Comparison of ENCODE assay signal across 8 cellular contexts in genomic region chr9:136345281-136346156, GRCh38. TPM values are rescaled to one million over a fixed set of nuclear protein-coding genes. Genes with fewer than 3 reads are reported as not detected.
DNase-seq lines count a peak whose midpoint lies in the region; ATAC-seq, FAIRE-seq and TF ChIP-seq lines count a peak whose summit lies in the region.

No MANE protein-coding gene starts in this region.

- H3K27me3 Mint-ChIP-seq in stimulated activated memory B cell treated with anti-CD40 and anti-IgM and Interleukin-4, amounts not matched to agents 10 μg/mL and 1 μg/mL and 100 μg/mL, for 72 hours = peaks cover 32% of the 10 kb centered on the region

- ATAC-seq in stimulated activated memory B cell treated with anti-CD40 and anti-IgM and Interleukin-4, amounts not matched to agents 10 μg/mL and 1 μg/mL and 100 μg/mL, for 72 hours = no peak

- no peaks in the 10 kb centered on the region for H4K20me1 ChIP-seq in keratinocyte (ENCODE audit: control insufficient read depth, extremely low read depth, insufficient read depth, low read length)

- no peak for FAIRE-seq in keratinocyte (lab: Jason Lieb, UNC)

- peak overlapping the region; percentile 58 for H3K4me2 ChIP-seq in keratinocyte (ENCODE audit: control insufficient read depth, extremely low read depth, insufficient read depth, low read depth, low read length)

- TF ChIP-seq CTCF in keratinocyte (optimal IDR thresholded peaks at IDR 0.05 in 1 of 3, IDR thresholded peaks at IDR 0.05 in 1 of 3, conservative IDR thresholded peaks at IDR 0.05 in 1 of 3; ENCODE audit: extremely low read depth in 1 of 3, insufficient read depth in 2 of 3, low read length in 3 of 3) = no peak
- no peak for TF ChIP-seq CTCF in GM20000 (IDR thresholded peaks at IDR 0.05; ENCODE audit: extremely low read depth, missing control alignments)

- H3K9me3 Mint-ChIP-seq in stimulated activated memory B cell treated with anti-CD40 and anti-IgM and Interleukin-4, amounts not matched to agents 10 μg/mL and 1 μg/mL and 100 μg/mL, for 72 hours = no peaks in the 10 kb centered on the region

- no peak overlapping the region for H3K27ac Mint-ChIP-seq in stimulated activated memory B cell treated with anti-CD40 and anti-IgM and Interleukin-4, amounts not matched to agents 10 μg/mL and 1 μg/mL and 100 μg/mL, for 72 hours

- H3K9me3 ChIP-seq in HUES48 (ENCODE audit: control insufficient read depth, insufficient read depth, low read length) (no peaks in the 10 kb centered on the region), keratinocyte (ENCODE audit: control insufficient read depth, low read depth, low read length) (no peaks in the 10 kb centered on the region)

- no peak overlapping the region for H3K4me3 Mint-ChIP-seq in stimulated activated memory B cell treated with anti-CD40 and anti-IgM and Interleukin-4, amounts not matched to agents 10 μg/mL and 1 μg/mL and 100 μg/mL, for 72 hours

- no peaks in the 10 kb centered on the region for H3K27me3 ChIP-seq in HUES48 (ENCODE audit: control insufficient read depth, insufficient read depth, low read length)
- peaks cover 4% of the 10 kb centered on the region for H3K27me3 ChIP-seq in keratinocyte (ENCODE audit: control insufficient read depth, extremely low read depth, insufficient read depth, low read length)

- H3K9me1 ChIP-seq in keratinocyte (ENCODE audit: control insufficient read depth, extremely low read depth, insufficient read depth, low read length) = no peaks in the 10 kb centered on the region

- DNase-seq in caudate nucleus (lab: John Stamatoyannopoulos, UW) (peak in 58 of 61 donors; percentile 42 to 92 (median 80)), keratinocyte (ENCODE audit: low read depth, low spot score) (no peak), superior temporal gyrus (ENCODE audit: extremely low spot score) (peak; percentile 85), GM20000 (ENCODE audit: low spot score) (no peak)
- no peak for DNase-seq in stimulated activated CD4-positive, alpha-beta T cell treated with anti-CD3 and anti-CD28 coated beads, Interleukin-4, amount 100 ng/mL, for 4 hours
- no peak for DNase-seq in stimulated activated CD4-positive, alpha-beta T cell treated with anti-CD3 and anti-CD28 coated beads, Interleukin-12 subunit alpha, Interleukin-12 subunit beta, amount 100 ng/mL, for 4 hours

- dilution Hi-C loops in keratinocyte (cut with MboI; ENCODE audit: extremely low pct_ligation_motif_present, low sequenced_read_pairs) = no loop called here

- H3K27ac ChIP-seq in HUES48 (ENCODE audit: low read depth, low read length) (peak overlapping the region; percentile 40), caudate nucleus (ENCODE audit: low read depth, low read length) (peak overlapping the region; percentile 86), keratinocyte (ENCODE audit: control insufficient read depth, insufficient read depth, low read length) (no peak overlapping the region)

- H3K4me1 ChIP-seq in HUES48 (ENCODE audit: control insufficient read depth, insufficient read depth, low read length) (peaks cover 5% of the 10 kb centered on the region), keratinocyte (ENCODE audit: control insufficient read depth, extremely low read depth, insufficient read depth, low read length) (peaks cover 23% of the 10 kb centered on the region)

- no peaks in the 10 kb centered on the region for H3K79me2 ChIP-seq in keratinocyte (ENCODE audit: control insufficient read depth, insufficient read depth, low read length)

- no peaks in the 10 kb centered on the region for H3K36me3 Mint-ChIP-seq in stimulated activated memory B cell treated with anti-CD40 and anti-IgM and Interleukin-4, amounts not matched to agents 10 μg/mL and 1 μg/mL and 100 μg/mL, for 72 hours

- no peaks in the 10 kb centered on the region for H3K4me1 Mint-ChIP-seq in stimulated activated memory B cell treated with anti-CD40 and anti-IgM and Interleukin-4, amounts not matched to agents 10 μg/mL and 1 μg/mL and 100 μg/mL, for 72 hours

- H2AFZ ChIP-seq in keratinocyte (ENCODE audit: control insufficient read depth, low read length) = peak overlapping the region; percentile 27

- H3K36me3 ChIP-seq in HUES48 (ENCODE audit: control insufficient read depth, insufficient read depth, low read length) (no peaks in the 10 kb centered on the region), keratinocyte (ENCODE audit: control insufficient read depth in 2 of 2, extremely low read depth in 1 of 2, insufficient read depth in 2 of 2, low read length in 2 of 2) (no peaks in the 10 kb centered on the region)

- H3K9ac ChIP-seq in HUES48 (ENCODE audit: low read depth, low read length) (no peak overlapping the region), keratinocyte (ENCODE audit: control insufficient read depth, extremely low read depth, insufficient read depth, low read length) (peak overlapping the region; percentile 22)

- no peak overlapping the region for H3K4me3 ChIP-seq in HUES48 (ENCODE audit: low read depth, low read length)
- H3K4me3 ChIP-seq in keratinocyte (ENCODE audit: control insufficient read depth in 2 of 3, extremely low read depth in 1 of 3, insufficient read depth in 2 of 3, low read depth in 1 of 3, low read length in 3 of 3) = peak overlapping the region; percentile 7 to 22 (median 16)

RNA-seq across cellular contexts. Expression of gene DNLZ, which starts 18.0 kb away (rescaled TPM):
- 6.1 to 7.8 TPM (median 6.7 TPM) in 3 replicates for polyA plus RNA-seq in keratinocyte
- polyA plus RNA-seq in keratinocyte (2011; ENCODE audit: low read depth) = 4.7 TPM
- 2.0 and 7.0 TPM in 2 replicates for polyA plus RNA-seq in keratinocyte (2011; cell fraction: cytosol; rRNA removed)
- 2.8 and 3.0 TPM in 2 replicates for polyA plus RNA-seq in keratinocyte (2011; cell fraction: nucleus; rRNA removed)
- polyA plus RNA-seq in keratinocyte (2012; ENCODE audit: low replicate concordance) = 7.0 and 10.7 TPM in 2 replicates
- 0.13 to 1.9 TPM in 2 of 3 replicates, not detected in the other for polyA minus RNA-seq in keratinocyte
- 8.1 TPM for polyA minus RNA-seq in keratinocyte (2011; cell fraction: cytosol; rRNA and poly(A)+ RNA removed)
- 1.2 and 1.6 TPM in 2 replicates for polyA minus RNA-seq in keratinocyte (2011; cell fraction: nucleus; rRNA and poly(A)+ RNA removed)

RNA-seq across cellular contexts. Expression of gene GPSM1, which starts 18.2 kb away (rescaled TPM):
- 2.5 to 8.1 TPM (median 3.3 TPM) in 3 replicates for polyA plus RNA-seq in keratinocyte
- 3.3 TPM for polyA plus RNA-seq in keratinocyte (2011; ENCODE audit: low read depth)
- polyA plus RNA-seq in keratinocyte (2011; cell fraction: cytosol; rRNA removed) = 2.5 and 7.4 TPM in 2 replicates
- 12.7 and 21.1 TPM in 2 replicates for polyA plus RNA-seq in keratinocyte (2011; cell fraction: nucleus; rRNA removed)
- 6.2 and 8.7 TPM in 2 replicates for polyA plus RNA-seq in keratinocyte (2012; ENCODE audit: low replicate concordance)
- polyA minus RNA-seq in keratinocyte = 2.0 to 4.7 TPM (median 3.7 TPM) in 3 replicates
- 12.9 TPM for polyA minus RNA-seq in keratinocyte (2011; cell fraction: cytosol; rRNA and poly(A)+ RNA removed)
- 7.6 and 11.4 TPM in 2 replicates for polyA minus RNA-seq in keratinocyte (2011; cell fraction: nucleus; rRNA and poly(A)+ RNA removed)

RNA-seq across cellular contexts. Expression of gene CARD9, which starts 27.9 kb away (rescaled TPM):
- polyA plus RNA-seq in keratinocyte = 0.05 to 0.21 TPM (median 0.07 TPM) in 3 replicates
- 0.54 TPM for polyA plus RNA-seq in keratinocyte (2011; ENCODE audit: low read depth)
- 0.03 TPM in 1 of 2 replicates, not detected in the other for polyA plus RNA-seq in keratinocyte (2011; cell fraction: cytosol; rRNA removed)
- 0.61 and 0.71 TPM in 2 replicates for polyA plus RNA-seq in keratinocyte (2011; cell fraction: nucleus; rRNA removed)
- 0.73 and 1.3 TPM in 2 replicates for polyA plus RNA-seq in keratinocyte (2012; ENCODE audit: low replicate concordance)
- polyA minus RNA-seq in keratinocyte = 0.10 to 0.13 TPM in 2 of 3 replicates, not detected in the other
- polyA minus RNA-seq in keratinocyte (2011; cell fraction: cytosol; rRNA and poly(A)+ RNA removed) = not detected
- 0.85 and 1.2 TPM in 2 replicates for polyA minus RNA-seq in keratinocyte (2011; cell fraction: nucleus; rRNA and poly(A)+ RNA removed)

RNA-seq across cellular contexts. Expression of gene CCDC187, which starts 41.6 kb away (rescaled TPM):
- 0.03 to 0.04 TPM in 2 of 3 replicates, not detected in the other for polyA plus RNA-seq in keratinocyte
- polyA plus RNA-seq in keratinocyte (2011; ENCODE audit: low read depth) = not detected
- not detected in 2 replicates for polyA plus RNA-seq in keratinocyte (2011; cell fraction: cytosol; rRNA removed)
- 0.03 TPM in 1 of 2 replicates, not detected in the other for polyA plus RNA-seq in keratinocyte (2011; cell fraction: nucleus; rRNA removed)
- not detected in 2 replicates for polyA plus RNA-seq in keratinocyte (2012; ENCODE audit: low replicate concordance)
- polyA minus RNA-seq in keratinocyte = 0.26 TPM in 1 of 3 replicates, not detected in the others
- polyA minus RNA-seq in keratinocyte (2011; cell fraction: cytosol; rRNA and poly(A)+ RNA removed) = not detected
- not detected in 2 replicates for polyA minus RNA-seq in keratinocyte (2011; cell fraction: nucleus; rRNA and poly(A)+ RNA removed)

RNA-seq across cellular contexts. Expression of gene SNAPC4, which starts 54.5 kb away (rescaled TPM):
- 3.6 to 4.5 TPM (median 3.6 TPM) in 3 replicates for polyA plus RNA-seq in keratinocyte
- polyA plus RNA-seq in keratinocyte (2011; ENCODE audit: low read depth) = 5.0 TPM
- polyA plus RNA-seq in keratinocyte (2011; cell fraction: cytosol; rRNA removed) = 1.4 and 2.8 TPM in 2 replicates
- 18.0 and 20.7 TPM in 2 replicates for polyA plus RNA-seq in keratinocyte (2011; cell fraction: nucleus; rRNA removed)
- polyA plus RNA-seq in keratinocyte (2012; ENCODE audit: low replicate concordance) = 3.0 and 7.5 TPM in 2 replicates
- polyA minus RNA-seq in keratinocyte = 3.8 to 8.4 TPM (median 5.6 TPM) in 3 replicates
- 3.3 TPM for polyA minus RNA-seq in keratinocyte (2011; cell fraction: cytosol; rRNA and poly(A)+ RNA removed)
- polyA minus RNA-seq in keratinocyte (2011; cell fraction: nucleus; rRNA and poly(A)+ RNA removed) = 8.1 and 13.4 TPM in 2 replicates

Comparison
In these comparisons a context has a peak if more than half of its experiments do, and no peak if none do; other contexts are left out.
1. DNase-seq: peak in caudate nucleus (58 of 61) and superior temporal gyrus (single experiment); none in keratinocyte (single experiment), stimulated activated CD4-positive, alpha-beta T cell treated with anti-CD3 and anti-CD28 coated beads, Interleukin-4, amount 100 ng/mL, for 4 hours (0 of 2), stimulated activated CD4-positive, alpha-beta T cell treated with anti-CD3 and anti-CD28 coated beads, Interleukin-12 subunit alpha, Interleukin-12 subunit beta, amount 100 ng/mL, for 4 hours (single experiment) and GM20000 (single experiment).